Comparison of ENCODE assay signal across 8 cellular contexts in the genomic region with DNA sequence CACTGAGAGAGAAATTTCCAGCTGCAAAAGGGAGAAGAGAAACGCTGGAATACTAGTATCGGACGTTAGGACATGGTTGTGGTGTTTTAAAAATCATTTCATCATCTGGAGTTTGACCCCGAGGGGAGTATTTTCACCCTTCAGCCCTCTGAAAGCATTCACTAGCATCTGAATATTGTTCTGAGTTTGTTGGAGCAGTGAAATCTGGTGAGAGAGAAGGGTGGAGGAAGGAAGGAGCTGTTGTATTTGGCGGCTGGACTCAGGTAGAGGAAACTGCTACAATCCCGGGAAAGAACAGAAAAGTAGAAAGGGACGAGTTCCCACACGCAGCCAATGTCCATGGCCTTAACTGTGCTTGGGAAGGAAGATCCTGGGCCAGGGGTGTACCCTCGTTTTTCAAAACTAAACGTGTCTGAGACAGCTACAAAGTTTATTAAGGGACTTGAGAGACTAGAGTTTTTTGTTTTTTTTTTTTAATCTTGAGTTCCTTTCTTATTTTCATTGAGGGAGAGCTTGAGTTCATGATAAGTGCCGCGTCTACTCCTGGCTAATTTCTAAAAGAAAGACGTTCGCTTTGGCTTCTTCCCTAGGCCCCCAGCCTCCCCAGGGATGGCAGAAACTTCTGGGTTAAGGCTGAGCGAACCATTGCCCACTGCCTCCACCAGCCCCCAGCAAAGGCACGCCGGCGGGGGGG. TPM values are rescaled to one million over a fixed set of nuclear protein-coding genes. Genes with fewer than 3 reads are reported as not detected.
DNase-seq lines count a peak whose midpoint lies in the region; ATAC-seq and TF ChIP-seq lines count a peak whose summit lies in the region.

No MANE protein-coding gene starts in this region.

- H4K20me1 ChIP-seq in PC-3 (ENCODE audit: low read length): peaks cover 9% of the 10 kb centered on the region; the same call in 1 of the 2 replicates

- H3K36me3 Mint-ChIP-seq in memory B cell (peaks cover 28% of the 10 kb centered on the region), type B pancreatic cell (peaks cover 36% of the 10 kb centered on the region)

- H2AFZ ChIP-seq in PC-3 (ENCODE audit: low read length): peak overlapping the region; percentile 66

- in situ Hi-C loops in GM13977 (cut with MboI; ENCODE audit: low pct_unique_long_range_greater_than_20kb, low sequenced_read_pairs, unreplicated experiment): loop anchor here (10.0 kb wide), 1 partner anchor 341 kb away; no protein-coding TSS in a partner anchor

- TSS peak; percentile 4 for BruUV-seq in PC-3 (replicated peaks; lab: Mats Ljungman, UMichigan)

- H3K36me3 ChIP-seq in PC-3 (ENCODE audit: low read depth, low read length) (peaks cover 19% of the 10 kb centered on the region), colonic mucosa (no peaks in the 10 kb centered on the region)

- peaks cover 5% of the 10 kb centered on the region for H3F3A ChIP-seq in PC-3 (ENCODE audit: low read length, unreplicated experiment)

- H3K9me3 Mint-ChIP-seq in memory B cell: peaks cover 1% of the 10 kb centered on the region
- no peaks in the 10 kb centered on the region for H3K9me3 Mint-ChIP-seq in type B pancreatic cell

- ATAC-seq in PC-3: no peak; the same call in none of the 2 replicates
- ATAC-seq in memory B cell (ENCODE audit: low read depth): no peak

- no peak for TF ChIP-seq CTCF in PC-3 (conservative IDR thresholded peaks at IDR 0.05; ENCODE audit: low read depth, low read length)
- TF ChIP-seq CTCF in colonic mucosa (IDR thresholded peaks at IDR 0.05): no peak
- no peak for TF ChIP-seq CTCF in type B pancreatic cell (conservative IDR thresholded peaks at IDR 0.05)
- TF ChIP-seq CTCF in GM13977 (IDR thresholded peaks at IDR 0.05; ENCODE audit: extremely low read depth, insufficient read depth, missing control alignments): no peak

- no peaks in the 10 kb centered on the region for H3K27me3 ChIP-seq in PC-3 (ENCODE audit: low read length)
- H3K27me3 ChIP-seq in colonic mucosa: no peaks in the 10 kb centered on the region

- intact Hi-C loops in PC-3 (cut with micrococcal nuclease) (no loop called here), colonic mucosa (cut with DNase I) (no loop called here)

- H3K27me3 Mint-ChIP-seq in memory B cell (no peaks in the 10 kb centered on the region), type B pancreatic cell (no peaks in the 10 kb centered on the region)

- H3K4me3 Mint-ChIP-seq in memory B cell (peak overlapping the region; percentile 95), type B pancreatic cell (peak overlapping the region; percentile 83)

- H3K79me2 ChIP-seq in PC-3 (ENCODE audit: low read length): peaks cover 52% of the 10 kb centered on the region

- H3K4me1 ChIP-seq in PC-3 (ENCODE audit: insufficient read depth, low read length): peaks cover 44% of the 10 kb centered on the region
- peaks cover 4% of the 10 kb centered on the region for H3K4me1 ChIP-seq in colonic mucosa

- CTCF ChIA-PET in PC-3 (lab: Charles Lee): interaction anchor here (0.6 to 1.3 kb wide), 4 partner anchors 21 to 318 kb away, joined by 3 to 5 read pairs (median 4); no protein-coding TSS in a partner anchor

- H3K9me3 ChIP-seq in PC-3 (ENCODE audit: low read length) (no peaks in the 10 kb centered on the region), colonic mucosa (no peaks in the 10 kb centered on the region)

- H3K27ac Mint-ChIP-seq in memory B cell: peak overlapping the region; percentile 99
- H3K27ac Mint-ChIP-seq in type B pancreatic cell: peak overlapping the region; percentile 93

- peak; percentile 17 for DNase-seq in activated CD4-positive, alpha-beta T cell treated with anti-CD3 and anti-CD28 coated beads, Interleukin-2, amount 50 U/mL, for 1 hour
- no peak for DNase-seq in activated CD4-positive, alpha-beta T cell treated with anti-CD3 and anti-CD28 coated beads, Interleukin-2, amount 50 U/mL, for 4 hours
- DNase-seq in PC-3 (peak; percentile 7), colonic mucosa (no peak), memory B cell (ENCODE audit: low spot score in 2 of 2) (no peak), type B pancreatic cell (ENCODE audit: extremely low spot score, unreplicated experiment) (no peak), NCI-H146 (lab: John Stamatoyannopoulos, UW) (no peak), GM13977 (ENCODE audit: low spot score) (no peak)

- H3K27ac ChIP-seq in PC-3 (ENCODE audit: low read length): peak overlapping the region; percentile 97
- H3K27ac ChIP-seq in colonic mucosa: peak overlapping the region; percentile 99

- peak overlapping the region; percentile 99 for H3K9ac ChIP-seq in PC-3 (ENCODE audit: low read length)
- H3K9ac ChIP-seq in colonic mucosa (ENCODE audit: low read depth in 2 of 2, low read length in 2 of 2): peak overlapping the region; percentile 98 to 100

- peak overlapping the region; percentile 94 for H3K4me3 ChIP-seq in PC-3 (ENCODE audit: low read length)
- H3K4me3 ChIP-seq in colonic mucosa: peak overlapping the region; percentile 67

- H3K4me2 ChIP-seq in PC-3 (ENCODE audit: low read length): peak overlapping the region; percentile 88

- H3K9me2 ChIP-seq in PC-3 (replicated peaks; ENCODE audit: low read length): no peaks in the 10 kb centered on the region

- POLR2A ChIA-PET in PC-3 (lab: Charles Lee; ENCODE audit: unreplicated experiment): interaction anchor here (0.6 kb wide), 1 partner anchor 175 kb away, joined by 5 read pairs; a partner anchor contains a TSS

- H3K4me1 Mint-ChIP-seq in memory B cell (peaks cover 54% of the 10 kb centered on the region), type B pancreatic cell (ENCODE audit: unreplicated experiment) (peaks cover 23% of the 10 kb centered on the region)

RNA-seq across cellular contexts. Expression of a gene that starts 0.9 kb away (rescaled TPM):
- total RNA-seq in PC-3 (2014; rRNA removed): 29.2 and 37.2 TPM in 2 replicates
- total RNA-seq in colonic mucosa: 10 to 100 TPM; 52.1 to 54.0 TPM
- total RNA-seq in type B pancreatic cell (ENCODE audit: low replicate concordance): 49.6 and 85.5 TPM in 2 replicates

RNA-seq across cellular contexts. Expression of a gene that starts 20.3 kb away (rescaled TPM):
- total RNA-seq in PC-3 (2014; rRNA removed) (0.52 and 2.1 TPM in 2 replicates), colonic mucosa (under 1 TPM; 0.74 to 0.96 TPM), type B pancreatic cell (ENCODE audit: low replicate concordance) (1.6 and 3.6 TPM in 2 replicates)

Comparison
In these comparisons a context has a peak if more than half of its experiments do, and no peak if none do; other contexts are left out.
1. DNase-seq: peak in activated CD4-positive, alpha-beta T cell treated with anti-CD3 and anti-CD28 coated beads, Interleukin-2, amount 50 U/mL, for 1 hour (single experiment) and PC-3 (single experiment); none in activated CD4-positive, alpha-beta T cell treated with anti-CD3 and anti-CD28 coated beads, Interleukin-2, amount 50 U/mL, for 4 hours (0 of 2), colonic mucosa (single experiment), memory B cell (0 of 2), type B pancreatic cell (single experiment), NCI-H146 (single experiment) and GM13977 (single experiment).